In the genomic region with DNA sequence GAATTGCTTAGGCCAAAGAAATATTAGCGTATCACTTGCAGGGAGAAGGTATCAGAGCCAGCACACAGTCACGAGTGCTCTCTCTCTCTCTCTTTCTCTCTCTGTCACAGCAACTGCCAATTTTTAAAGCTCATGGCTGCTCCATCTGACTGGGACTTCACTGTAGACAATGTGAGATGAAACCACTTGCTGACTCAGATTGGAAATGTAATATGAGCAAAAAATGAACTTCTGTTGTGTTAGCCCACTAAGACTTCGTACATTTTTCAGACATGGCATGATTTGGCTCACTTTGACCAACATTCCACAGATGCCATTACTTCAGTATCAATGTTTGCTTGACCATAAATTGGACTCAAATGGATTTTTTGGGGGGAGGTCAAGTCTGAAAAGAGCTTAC, we compare ENCODE assay signal across 11 cellular contexts.
DNase-seq lines count a peak whose midpoint lies in the region; ATAC-seq, FAIRE-seq and TF ChIP-seq lines count a peak whose summit lies in the region.
"Had no signal": no experiment of that assay in that cellular context is flagged by ENCODE, and none has a peak within 500 bp of the region (broad histone marks: within the 10 kb centered on the region; RNA-seq: fewer than 3 reads in every experiment).

No MANE protein-coding gene starts in this region.

- H3K9me3 Mint-ChIP-seq in MCF 10A (ENCODE audit: unreplicated experiment) = no peaks in the 10 kb centered on the region

- TF ChIP-seq CTCF in BJ (IDR thresholded peaks at IDR 0.05; ENCODE audit: insufficient read depth, low read depth, low read length) (no peak), fibroblast of the aortic adventitia (IDR thresholded peaks at IDR 0.05; ENCODE audit: insufficient read depth, low read length) (no peak), MCF 10A (IDR thresholded peaks at IDR 0.05; ENCODE audit: unreplicated experiment) (no peak), Peyer's patch (IDR thresholded peaks at IDR 0.05) (no peak)

- intact Hi-C loops in MCF 10A (cut with micrococcal nuclease) = no loop called here

- peak; percentile 22 for DNase-seq in BJ (ENCODE audit: low read depth)
- DNase-seq in M059J (ENCODE audit: low read depth) = peak; percentile 43
- DNase-seq in fibroblast of the aortic adventitia (ENCODE audit: low read depth) = peak; percentile 92
- DNase-seq in MCF 10A (ENCODE audit: unreplicated experiment) = no peak
- no peak for DNase-seq in HTR-8/SVneo (ENCODE audit: insufficient read length, low spot score)
- no peak for DNase-seq in Peyer's patch
- no peak for DNase-seq in NK-92 (lab: John Stamatoyannopoulos, UW; ENCODE audit: unreplicated experiment)
- DNase-seq: activated naive CD8-positive, alpha-beta T cell treated with anti-CD3 and anti-CD28 coated beads for 36 hours; nucleus accumbens; stimulated activated CD8-positive, alpha-beta memory T cell treated with anti-CD3 and anti-CD28 coated beads, Interleukin-4, amount 100 ng/mL, for 48 hours had no signal

- no peak overlapping the region for H3K27ac ChIP-seq in Peyer's patch

- CTCF ChIA-PET in BJ (lab: Yijun Ruan, JAX) (interaction anchor here (1.5 to 1.6 kb wide), 2 partner anchors 10 to 60 kb away, joined by 3 to 4 read pairs; no protein-coding TSS in a partner anchor), MCF 10A (lab: Yijun Ruan, JAX) (no interaction called here)

- no peak overlapping the region for H3K27ac Mint-ChIP-seq in MCF 10A (ENCODE audit: low read depth, unreplicated experiment)
- H3K27ac Mint-ChIP-seq: activated naive CD8-positive, alpha-beta T cell treated with anti-CD3 and anti-CD28 coated beads for 36 hours had no signal

- peak; percentile 69 for ATAC-seq in GM21529 (IDR thresholded peaks at IDR 0.05; ENCODE audit: unreplicated experiment)

- H3K4me1 ChIP-seq in Peyer's patch = no peaks in the 10 kb centered on the region

- no peak overlapping the region for H3K4me3 Mint-ChIP-seq in MCF 10A (ENCODE audit: unreplicated experiment)
- H3K4me3 Mint-ChIP-seq: activated naive CD8-positive, alpha-beta T cell treated with anti-CD3 and anti-CD28 coated beads for 36 hours had no signal

- POLR2A ChIA-PET in BJ (lab: Charles Lee) = interaction anchor here (0.6 kb wide), 1 partner anchor 83 kb away, joined by 3 read pairs; no protein-coding TSS in a partner anchor
- POLR2A ChIA-PET in MCF 10A (lab: Yijun Ruan, JAX) = no interaction called here

- no peak for TF ChIP-seq POLR2A in Peyer's patch (IDR thresholded peaks at IDR 0.05)

- no peaks in the 10 kb centered on the region for H3K27me3 ChIP-seq in BJ (ENCODE audit: control insufficient read depth, insufficient read depth, low read length)
- H3K27me3 ChIP-seq in Peyer's patch = no peaks in the 10 kb centered on the region

- H3K4me3 ChIP-seq in BJ (ENCODE audit: low read depth, low read length) = no peak overlapping the region
- H3K4me3 ChIP-seq in fibroblast of the aortic adventitia (ENCODE audit: low read depth, low read length) = peak overlapping the region; percentile 7
- no peak overlapping the region for H3K4me3 ChIP-seq in Peyer's patch

- no peaks in the 10 kb centered on the region for H3K9me3 ChIP-seq in Peyer's patch

- no peaks in the 10 kb centered on the region for H3K36me3 ChIP-seq in BJ (ENCODE audit: control insufficient read depth, insufficient read depth, low read length)
- no peaks in the 10 kb centered on the region for H3K36me3 ChIP-seq in Peyer's patch

- H3K4me1 Mint-ChIP-seq in MCF 10A (ENCODE audit: insufficient read depth, unreplicated experiment) = no peaks in the 10 kb centered on the region
- H3K4me1 Mint-ChIP-seq: activated naive CD8-positive, alpha-beta T cell treated with anti-CD3 and anti-CD28 coated beads for 36 hours had no signal

- BruUV-seq in MCF 10A (replicated peaks; lab: Mats Ljungman, UMichigan) = no TSS peak

- H3K36me3 Mint-ChIP-seq in MCF 10A (ENCODE audit: insufficient read depth, unreplicated experiment) = no peaks in the 10 kb centered on the region
- H3K36me3 Mint-ChIP-seq: activated naive CD8-positive, alpha-beta T cell treated with anti-CD3 and anti-CD28 coated beads for 36 hours had no signal

- FAIRE-seq in HTR-8/SVneo (lab: Jason Lieb, UNC) = no peak

- H3K27me3 Mint-ChIP-seq in MCF 10A (ENCODE audit: insufficient read depth, unreplicated experiment) = peaks cover 67% of the 10 kb centered on the region
- H3K27me3 Mint-ChIP-seq: activated naive CD8-positive, alpha-beta T cell treated with anti-CD3 and anti-CD28 coated beads for 36 hours had no signal

Comparison
In these comparisons a context has a peak if more than half of its experiments do, and no peak if none do; other contexts are left out.
1. DNase-seq: peak in BJ (single experiment), M059J (single experiment) and fibroblast of the aortic adventitia (single experiment); none in MCF 10A (single experiment), HTR-8/SVneo (single experiment), Peyer's patch (0 of 3) and NK-92 (single experiment).